Comparison of ENCODE assay signal across 21 cellular contexts in the genomic region with DNA sequence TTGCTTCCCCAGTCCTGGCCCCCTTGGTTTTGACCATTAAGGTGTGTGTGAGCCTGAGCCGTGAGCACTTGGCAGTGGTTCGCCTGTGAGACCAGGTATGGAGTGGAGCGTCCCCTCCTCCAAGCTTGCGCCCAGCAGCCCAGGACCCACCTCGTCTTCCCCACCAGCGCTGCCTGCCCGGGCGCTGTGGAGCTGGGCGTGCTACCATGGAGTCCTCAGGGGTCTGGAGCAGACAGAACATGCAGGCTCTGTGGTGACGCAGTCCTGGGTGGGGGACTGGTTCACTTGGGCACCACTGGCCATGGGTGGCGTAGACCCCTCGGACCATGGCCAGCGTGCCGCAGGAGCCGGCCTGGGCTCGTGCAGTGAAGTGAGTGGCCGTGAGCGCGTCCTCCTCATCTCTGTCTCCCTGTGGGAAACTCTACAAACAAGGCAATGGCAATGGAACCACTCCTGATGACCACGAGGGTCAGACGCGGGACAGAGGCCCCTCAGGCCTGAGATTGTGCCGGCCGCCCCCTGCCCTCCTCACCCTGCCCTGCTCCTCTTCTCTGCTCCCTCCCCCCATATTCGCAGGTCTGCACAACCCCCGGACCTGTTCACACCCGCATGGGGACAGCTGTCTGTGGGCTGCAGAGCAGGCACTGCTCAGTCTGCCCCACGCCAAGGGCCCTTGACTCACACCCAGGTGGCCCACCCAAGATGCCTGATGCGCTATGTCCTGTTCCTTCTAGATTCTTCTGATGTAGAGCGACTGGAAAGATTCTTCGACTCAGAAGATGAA.
"Had no signal": no experiment of that assay in that cellular context is flagged by ENCODE, and none has a peak within 500 bp of the region (broad histone marks: within the 10 kb centered on the region; RNA-seq: fewer than 3 reads in every experiment).

No MANE protein-coding gene starts in this region.

- H3K4me3 Mint-ChIP-seq: dendritic cell treated with granulocyte-macrophage colony-stimulating factor and Interleukin-4, amounts not matched to agents 40 ng/mL and 50 ng/mL, for 4 days; effector memory CD8-positive, alpha-beta T cell; immature natural killer cell; naive B cell; stimulated activated effector memory CD8-positive, alpha-beta T cell treated with anti-CD3 and anti-CD28 coated beads, Interleukin-12 subunit alpha, Interleukin-12 subunit beta, amount 100 ng/mL, for 72 hours; stimulated activated naive CD8-positive, alpha-beta T cell treated with anti-CD3 and anti-CD28 coated beads, Interleukin-15, Interleukin-2, amounts not matched to agents 100 ng/mL and 50 ng/mL, for 24 hours had no signal

- H3K4me1 Mint-ChIP-seq: naive B cell had no signal

- H3K9me3 ChIP-seq: esophagus squamous epithelium, gastroesophageal sphincter, tibial artery, upper lobe of left lung, uterus had no signal

- ATAC-seq: effector memory CD8-positive, alpha-beta T cell; gastroesophageal sphincter; left cardiac atrium; left ventricle myocardium superior; stimulated activated effector memory CD8-positive, alpha-beta T cell treated with anti-CD3 and anti-CD28 coated beads, Interleukin-12 subunit alpha, Interleukin-12 subunit beta, amount 100 ng/mL, for 72 hours had no signal

- DNase-seq: effector memory CD8-positive, alpha-beta T cell; esophagus squamous epithelium; foreskin fibroblast; glutamatergic neuron; immature natural killer cell; left cardiac atrium; left ventricle myocardium superior; mesenchymal stem cell; midbrain; naive B cell; stimulated activated CD4-positive, alpha-beta T cell treated with anti-CD3 and anti-CD28 coated beads, Interleukin-4, amount 100 ng/mL, for 1 hour; stimulated activated CD8-positive, alpha-beta memory T cell treated with anti-CD3 and anti-CD28 coated beads, Interleukin-4, amount 100 ng/mL, for 48 hours; tibial artery; uterus had no signal

- H3K27me3 Mint-ChIP-seq: dendritic cell treated with granulocyte-macrophage colony-stimulating factor and Interleukin-4, amounts not matched to agents 40 ng/mL and 50 ng/mL, for 4 days; effector memory CD8-positive, alpha-beta T cell; naive B cell; stimulated activated naive CD8-positive, alpha-beta T cell treated with anti-CD3 and anti-CD28 coated beads, Interleukin-15, Interleukin-2, amounts not matched to agents 100 ng/mL and 50 ng/mL, for 24 hours had no signal

- H3K4me3 ChIP-seq: esophagus squamous epithelium, gastroesophageal sphincter, lung, tibial artery, upper lobe of left lung, uterus had no signal

- H3K27me3 ChIP-seq: esophagus squamous epithelium, gastroesophageal sphincter, tibial artery, upper lobe of left lung, uterus had no signal

- H3K36me3 Mint-ChIP-seq: naive B cell had no signal

- H3K27ac ChIP-seq: epithelial cell of prostate, esophagus squamous epithelium, gastroesophageal sphincter, tibial artery, upper lobe of left lung, uterus had no signal

- H3K9me3 Mint-ChIP-seq: dendritic cell treated with granulocyte-macrophage colony-stimulating factor and Interleukin-4, amounts not matched to agents 40 ng/mL and 50 ng/mL, for 4 days; effector memory CD8-positive, alpha-beta T cell; immature natural killer cell; naive B cell; stimulated activated effector memory CD8-positive, alpha-beta T cell treated with anti-CD3 and anti-CD28 coated beads, Interleukin-12 subunit alpha, Interleukin-12 subunit beta, amount 100 ng/mL, for 72 hours; stimulated activated naive CD8-positive, alpha-beta T cell treated with anti-CD3 and anti-CD28 coated beads, Interleukin-15, Interleukin-2, amounts not matched to agents 100 ng/mL and 50 ng/mL, for 24 hours had no signal

- H3K36me3 ChIP-seq: uterus had no signal

- H3K4me1 ChIP-seq: esophagus squamous epithelium, gastroesophageal sphincter, tibial artery, upper lobe of left lung, uterus had no signal

- H3K27ac Mint-ChIP-seq: dendritic cell treated with granulocyte-macrophage colony-stimulating factor and Interleukin-4, amounts not matched to agents 40 ng/mL and 50 ng/mL, for 4 days; immature natural killer cell; stimulated activated naive CD8-positive, alpha-beta T cell treated with anti-CD3 and anti-CD28 coated beads, Interleukin-15, Interleukin-2, amounts not matched to agents 100 ng/mL and 50 ng/mL, for 24 hours had no signal
